Comparison of ENCODE assay signal across 2 cellular contexts in genomic region chr1:25443030-25443699, GRCh38.
A peak's percentile ranks its signal among the peaks of the same experiment; 100 is the strongest.
TF ChIP-seq lines count a peak whose summit lies in the region.

No MANE protein-coding gene starts in this region.

TF ChIP-seq in SK-N-SH treated with all-trans-retinoic acid at 6 μM for 48 hours, 23 proteins besides CTCF, POLR2A, EP300 and RAD21:
- TF ChIP-seq ZC3H10 (CRISPR knock-in tag; IDR thresholded peaks at IDR 0.05) (peak; percentile 73; the same call in 1 of the 2 replicates), CREB5 (CRISPR knock-in tag; IDR thresholded peaks at IDR 0.05; ENCODE audit: low read depth) (peak; percentile 30; the same call in 1 of the 2 replicates), PPARA (CRISPR knock-in tag; IDR thresholded peaks at IDR 0.05; ENCODE audit: borderline replicate concordance) (no peak), ISL1 (CRISPR knock-in tag; IDR thresholded peaks at IDR 0.05) (peak; percentile 91), TCF4 (CRISPR knock-in tag; IDR thresholded peaks at IDR 0.05; ENCODE audit: borderline replicate concordance) (no peak)

TF ChIP-seq in SK-N-SH, 30 proteins besides CTCF, POLR2A, EP300 and RAD21:
- TF ChIP-seq FOXM1 (IDR thresholded peaks at IDR 0.05; ENCODE audit: low read depth) (no peak), TCF12 (IDR thresholded peaks at IDR 0.05) (no peak)
